Comparison of ENCODE assay signal across 1 cellular context in genomic region chrX:150544222-150544787, GRCh38.
TF ChIP-seq lines count a peak whose summit lies in the region.

No MANE protein-coding gene starts in this region.

TF ChIP-seq in H1, 55 proteins besides CTCF, POLR2A, EP300 and RAD21:
- TF ChIP-seq CHD7 (IDR thresholded peaks at IDR 0.05; ENCODE audit: insufficient replicate concordance, low read length) (no peak), CHD2 (IDR thresholded peaks at IDR 0.05; ENCODE audit: low read length) (no peak), CEBPB (IDR thresholded peaks at IDR 0.05; ENCODE audit: low read depth, low read length) (no peak), JUN (IDR thresholded peaks at IDR 0.05; ENCODE audit: low read depth, low read length) (no peak), CREB1 (IDR thresholded peaks at IDR 0.05) (no peak), TCF12 (IDR thresholded peaks at IDR 0.05; ENCODE audit: low read depth, low read length) (no peak), BRCA1 (IDR thresholded peaks at IDR 0.05; ENCODE audit: low read depth, low read length) (no peak)
TF ChIP-seq in H1: peak in this region for 0.
